Comparison of ENCODE assay signal across 26 cellular contexts in the genomic region with DNA sequence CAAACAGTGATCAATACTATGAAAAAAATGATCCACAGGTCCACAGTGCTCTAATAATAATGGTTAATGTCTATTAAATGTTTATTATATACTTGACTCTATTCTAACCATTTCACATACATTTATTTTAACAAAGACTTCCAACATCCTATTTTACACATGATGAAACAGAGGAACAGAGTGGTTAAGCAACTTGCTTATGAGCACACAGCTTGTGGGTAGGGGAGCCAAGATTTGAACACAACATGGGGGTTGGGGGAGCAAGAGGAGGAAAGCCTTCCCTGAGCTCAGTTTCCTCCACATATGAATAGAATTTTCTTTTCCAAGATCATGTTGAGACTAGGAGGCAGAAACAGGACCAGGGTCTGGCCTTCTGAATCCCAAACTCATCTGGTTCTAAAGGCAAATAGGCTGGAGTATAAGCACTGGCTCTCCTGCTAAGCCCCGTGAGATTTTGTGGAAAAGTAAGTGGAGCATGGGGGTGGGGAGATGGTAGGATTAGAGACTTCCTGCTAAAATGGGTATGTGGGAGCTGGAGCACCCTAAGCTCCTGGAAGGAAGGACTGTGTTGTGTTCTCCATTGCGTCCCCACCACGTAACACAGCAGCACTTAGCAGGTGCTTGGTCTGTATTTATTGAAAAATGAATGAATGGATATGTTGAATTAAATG.
"Had no signal": no experiment of that assay in that cellular context is flagged by ENCODE, and none has a peak within 500 bp of the region (broad histone marks: within the 10 kb centered on the region; RNA-seq: fewer than 3 reads in every experiment).

No MANE protein-coding gene starts in this region.

- DNase-seq: activated CD4-positive, alpha-beta T cell treated with anti-CD3 and anti-CD28 coated beads for 36 hours; activated CD4-positive, CD25-positive, alpha-beta regulatory T cell; activated CD8-positive, alpha-beta memory T cell treated with anti-CD3 and anti-CD28 coated beads, Interleukin-2, amount 10 ng/mL, durations not matched to agents 7 days and 5 days; activated CD8-positive, alpha-beta T cell treated with anti-CD3 and anti-CD28 coated beads, Interleukin-2, amount 10 ng/mL, durations not matched to agents 7 days and 5 days; activated effector memory CD4-positive, alpha-beta T cell treated with Interleukin-2 at 50 U/mL for 16 hours; activated naive CD4-positive, alpha-beta T cell treated with Interleukin-2 at 50 U/mL for 16 hours; activated T-cell treated with anti-CD3 and anti-CD28 coated beads, Interleukin-2, amount 50 U/mL, for 48 hours; anterior cingulate cortex; dermis blood vessel endothelial cell; effector CD4-positive, alpha-beta T cell; gastrocnemius medialis; immature natural killer cell; nucleus accumbens; pancreas; psoas muscle; sigmoid colon; small intestine; stimulated activated CD4-positive, alpha-beta T cell treated with anti-CD3 and anti-CD28 coated beads, Interleukin-4, amount 100 ng/mL, for 24 hours; stimulated activated naive CD8-positive, alpha-beta T cell treated with anti-CD3 and anti-CD28 coated beads, Interleukin-15, amount 100 ng/mL, for 72 hours; substantia nigra had no signal

- H3K36me3 ChIP-seq: gastrocnemius medialis, pancreas, sigmoid colon, vagina had no signal

- H3K4me1 Mint-ChIP-seq: activated CD4-positive, alpha-beta T cell treated with anti-CD3 and anti-CD28 coated beads for 36 hours; activated CD8-positive, alpha-beta memory T cell treated with anti-CD3 and anti-CD28 coated beads, Interleukin-2, amount 10 ng/mL, durations not matched to agents 7 days and 5 days; immature natural killer cell; stimulated activated memory B cell treated with anti-CD40 and anti-IgM and Interleukin-4, amounts not matched to agents 10 μg/mL and 1 μg/mL and 100 μg/mL, for 72 hours; stimulated activated naive CD8-positive, alpha-beta T cell treated with anti-CD3 and anti-CD28 coated beads, Interleukin-15, amount 100 ng/mL, for 72 hours had no signal

- H3K27ac ChIP-seq: gastrocnemius medialis, hepatocyte, pancreas, psoas muscle had no signal

- H3K4me1 ChIP-seq: gastrocnemius medialis, pancreas, psoas muscle had no signal

- H3K9me3 ChIP-seq: gastrocnemius medialis, pancreas, psoas muscle, sigmoid colon, vagina had no signal

- H3K4me3 ChIP-seq: gastrocnemius medialis, hepatocyte, pancreas, psoas muscle, sigmoid colon, vagina had no signal

- H3K27me3 ChIP-seq: gastrocnemius medialis, pancreas, sigmoid colon, vagina had no signal

- H3K9me3 Mint-ChIP-seq: immature natural killer cell; stimulated activated memory B cell treated with anti-CD40 and anti-IgM and Interleukin-4, amounts not matched to agents 10 μg/mL and 1 μg/mL and 100 μg/mL, for 72 hours; stimulated activated naive CD8-positive, alpha-beta T cell treated with anti-CD3 and anti-CD28 coated beads, Interleukin-15, amount 100 ng/mL, for 72 hours; T-helper 2 cell treated with Interferon-gamma antibody and Interleukin-4, amounts not matched to agents 5 μg/mL and 100 μg/mL, for 36 hours; type B pancreatic cell had no signal

- H2AFZ ChIP-seq: hepatocyte had no signal

- H3K4me3 Mint-ChIP-seq: activated CD4-positive, alpha-beta T cell treated with anti-CD3 and anti-CD28 coated beads for 36 hours; activated CD8-positive, alpha-beta memory T cell treated with anti-CD3 and anti-CD28 coated beads, Interleukin-2, amount 10 ng/mL, durations not matched to agents 7 days and 5 days; activated CD8-positive, alpha-beta T cell treated with anti-CD3 and anti-CD28 coated beads, Interleukin-2, amount 10 ng/mL, durations not matched to agents 7 days and 5 days; activated naive CD8-positive, alpha-beta T cell; immature natural killer cell; stimulated activated memory B cell treated with anti-CD40 and anti-IgM and Interleukin-4, amounts not matched to agents 10 μg/mL and 1 μg/mL and 100 μg/mL, for 72 hours; stimulated activated naive CD8-positive, alpha-beta T cell treated with anti-CD3 and anti-CD28 coated beads, Interleukin-15, amount 100 ng/mL, for 72 hours; T-helper 2 cell treated with Interferon-gamma antibody and Interleukin-4, amounts not matched to agents 5 μg/mL and 100 μg/mL, for 36 hours; type B pancreatic cell had no signal

- H3K79me2 ChIP-seq: hepatocyte had no signal

- H3K27ac Mint-ChIP-seq: activated CD4-positive, alpha-beta T cell treated with anti-CD3 and anti-CD28 coated beads for 36 hours; activated CD8-positive, alpha-beta memory T cell treated with anti-CD3 and anti-CD28 coated beads, Interleukin-2, amount 10 ng/mL, durations not matched to agents 7 days and 5 days; activated CD8-positive, alpha-beta T cell treated with anti-CD3 and anti-CD28 coated beads, Interleukin-2, amount 10 ng/mL, durations not matched to agents 7 days and 5 days; activated naive CD8-positive, alpha-beta T cell; immature natural killer cell; stimulated activated memory B cell treated with anti-CD40 and anti-IgM and Interleukin-4, amounts not matched to agents 10 μg/mL and 1 μg/mL and 100 μg/mL, for 72 hours; stimulated activated naive CD8-positive, alpha-beta T cell treated with anti-CD3 and anti-CD28 coated beads, Interleukin-15, amount 100 ng/mL, for 72 hours; T-helper 2 cell treated with Interferon-gamma antibody and Interleukin-4, amounts not matched to agents 5 μg/mL and 100 μg/mL, for 36 hours; type B pancreatic cell had no signal

- H3K36me3 Mint-ChIP-seq: activated CD8-positive, alpha-beta memory T cell treated with anti-CD3 and anti-CD28 coated beads, Interleukin-2, amount 10 ng/mL, durations not matched to agents 7 days and 5 days; activated naive CD8-positive, alpha-beta T cell; immature natural killer cell; stimulated activated memory B cell treated with anti-CD40 and anti-IgM and Interleukin-4, amounts not matched to agents 10 μg/mL and 1 μg/mL and 100 μg/mL, for 72 hours; type B pancreatic cell had no signal

- ATAC-seq: activated CD4-positive, alpha-beta T cell treated with anti-CD3 and anti-CD28 coated beads for 36 hours; activated CD8-positive, alpha-beta memory T cell treated with anti-CD3 and anti-CD28 coated beads, Interleukin-2, amount 10 ng/mL, durations not matched to agents 7 days and 5 days; activated CD8-positive, alpha-beta T cell treated with anti-CD3 and anti-CD28 coated beads, Interleukin-2, amount 10 ng/mL, durations not matched to agents 7 days and 5 days; gastrocnemius medialis; pancreas; psoas muscle; stimulated activated memory B cell treated with anti-CD40 and anti-IgM and Interleukin-4, amounts not matched to agents 10 μg/mL and 1 μg/mL and 100 μg/mL, for 72 hours; stimulated activated naive CD8-positive, alpha-beta T cell treated with anti-CD3 and anti-CD28 coated beads, Interleukin-15, amount 100 ng/mL, for 72 hours had no signal
